28 cellular contexts compared by ENCODE assay signal in the genomic region with DNA sequence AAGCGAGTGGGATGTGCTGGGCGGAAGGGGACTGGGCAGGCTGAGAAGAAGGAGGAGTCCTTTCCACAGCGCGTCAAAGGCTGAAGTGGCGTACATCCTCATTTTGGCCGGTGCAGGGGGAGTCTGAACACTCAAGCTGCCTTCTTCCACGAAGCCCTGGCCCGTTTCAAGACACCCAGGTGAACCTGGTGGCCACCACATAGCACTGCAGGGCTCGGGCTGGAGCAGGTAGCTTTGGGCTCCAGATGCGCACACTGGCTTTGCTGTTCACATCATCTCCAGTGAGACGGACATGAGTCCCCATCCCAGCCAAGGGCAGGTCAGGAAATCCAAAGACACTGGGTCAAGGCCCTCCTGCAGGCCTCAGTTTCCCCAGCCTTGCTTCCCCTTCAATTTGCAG. TPM values are rescaled to one million over a fixed set of nuclear protein-coding genes. Genes with fewer than 3 reads are reported as not detected.
DNase-seq lines count a peak whose midpoint lies in the region; ATAC-seq and TF ChIP-seq lines count a peak whose summit lies in the region.
"Had no signal": no experiment of that assay in that cellular context is flagged by ENCODE, and none has a peak within 500 bp of the region (broad histone marks: within the 10 kb centered on the region; RNA-seq: fewer than 3 reads in every experiment).

No MANE protein-coding gene starts in this region.

- H3K36me3 ChIP-seq in BLaER1 treated with 17β-estradiol and CSF1 and Interleukin-3, amounts not matched to agents 10 nM and 100 nM: no peaks in the 10 kb centered on the region
- H3K36me3 ChIP-seq: ascending aorta, gastroesophageal sphincter, lower lobe of right lung, MG63, SJCRH30, thoracic aorta had no signal

- no peak overlapping the region for H3K9ac ChIP-seq in BLaER1 treated with 17β-estradiol and CSF1 and Interleukin-3, amounts not matched to agents 10 nM and 100 nM

- H3K36me3 Mint-ChIP-seq in memory B cell: no peaks in the 10 kb centered on the region
- no peaks in the 10 kb centered on the region for H3K36me3 Mint-ChIP-seq in activated T-cell treated with anti-CD3 and anti-CD28 coated beads, Interleukin-2, amount 50 U/mL, for 24 hours (ENCODE audit: low read depth)
- no peaks in the 10 kb centered on the region for H3K36me3 Mint-ChIP-seq in activated CD8-positive, alpha-beta memory T cell treated with anti-CD3 and anti-CD28 coated beads, Interleukin-2, amount 10 ng/mL, durations not matched to agents 7 days and 5 days
- H3K36me3 Mint-ChIP-seq: activated naive CD8-positive, alpha-beta T cell; CD8-positive, alpha-beta T cell had no signal

- peak; percentile 39; the same call in 1 of the 2 replicates for TF ChIP-seq CTCF in GM12875 (IDR thresholded peaks at IDR 0.05; ENCODE audit: borderline replicate concordance, insufficient read depth, low read depth, low read length)

- POLR2A ChIA-PET in HEK293T (lab: Yijun Ruan, JAX): no interaction called here

- peak; percentile 37 for DNase-seq in RPMI8226
- DNase-seq in memory B cell (ENCODE audit: low spot score in 2 of 2): no peak
- DNase-seq in HEK293T (ENCODE audit: extremely low spot score): no peak
- no peak for DNase-seq in activated T-cell treated with anti-CD3 and anti-CD28 coated beads, Interleukin-2, amount 50 U/mL, for 24 hours
- DNase-seq in activated CD8-positive, alpha-beta memory T cell treated with anti-CD3 and anti-CD28 coated beads, Interleukin-2, amount 10 ng/mL, durations not matched to agents 7 days and 5 days: no peak
- DNase-seq: activated CD4-positive, alpha-beta T cell treated with anti-CD3 and anti-CD28 coated beads for 4 hours; caudate nucleus; CD8-positive, alpha-beta T cell; hypothalamus; kidney; lower lobe of right lung; MG63; NCI-H1417; NCI-H2081 treated with DMSO at 0.1 percent for 48 hours; NCI-H446; SJCRH30; stimulated activated naive CD4-positive, alpha-beta T cell treated with Interleukin-2 at 50 U/mL for 16 hours had no signal

- CTCF ChIA-PET in HEK293T (lab: Yijun Ruan, JAX): interaction anchor here (1.0 to 1.3 kb wide), 4 partner anchors 8 to 99 kb away, joined by 3 to 5 read pairs (median 4); no protein-coding TSS in a partner anchor
- CTCF ChIA-PET in activated CD8-positive, alpha-beta memory T cell treated with anti-CD3 and anti-CD28 coated beads, Interleukin-2, amount 10 ng/mL, durations not matched to agents 7 days and 5 days (lab: Charles Lee): interaction anchor here (1.6 kb wide), 1 partner anchor 10 kb away, joined by 3 read pairs; no protein-coding TSS in a partner anchor

- peak overlapping the region in 9 of 11 experiments; percentile 2 to 89 (median 72); a peak in 14 of 22 replicates for H3K4me2 ChIP-seq in BLaER1 treated with 17β-estradiol and CSF1 and Interleukin-3, amounts not matched to agents 10 nM and 100 nM

- H3K4me3 ChIP-seq in BLaER1 treated with 17β-estradiol and CSF1 and Interleukin-3, amounts not matched to agents 10 nM and 100 nM: no peak overlapping the region
- no peak overlapping the region for H3K4me3 ChIP-seq in GM12875 (ENCODE audit: low read depth, low read length)
- H3K4me3 ChIP-seq: ascending aorta, gastroesophageal sphincter, lower lobe of right lung, MG63, SJCRH30, thoracic aorta had no signal

- peaks cover 30 to 100% (median 89%) of the 10 kb centered on the region in 11 experiments for H3K27me3 ChIP-seq in BLaER1 treated with 17β-estradiol and CSF1 and Interleukin-3, amounts not matched to agents 10 nM and 100 nM
- H3K27me3 ChIP-seq: ascending aorta, gastroesophageal sphincter, MG63, SJCRH30 had no signal

- peaks cover 64 to 100% (median 98%) of the 10 kb centered on the region in 10 experiments for H3K4me1 ChIP-seq in BLaER1 treated with 17β-estradiol and CSF1 and Interleukin-3, amounts not matched to agents 10 nM and 100 nM
- H3K4me1 ChIP-seq: ascending aorta, gastroesophageal sphincter, lower lobe of right lung, SJCRH30 had no signal

- peaks cover 8% of the 10 kb centered on the region for H3K4me1 Mint-ChIP-seq in memory B cell
- peaks cover 3% of the 10 kb centered on the region for H3K4me1 Mint-ChIP-seq in activated T-cell treated with anti-CD3 and anti-CD28 coated beads, Interleukin-2, amount 50 U/mL, for 24 hours (ENCODE audit: low read depth)
- no peaks in the 10 kb centered on the region for H3K4me1 Mint-ChIP-seq in activated CD8-positive, alpha-beta memory T cell treated with anti-CD3 and anti-CD28 coated beads, Interleukin-2, amount 10 ng/mL, durations not matched to agents 7 days and 5 days
- H3K4me1 Mint-ChIP-seq: activated T-helper 17 cell treated with anti-CD3 and anti-CD28 coated beads, Interleukin-2, amount 50 U/mL, for 72 hours had no signal

- H3K27ac Mint-ChIP-seq in memory B cell: no peak overlapping the region
- no peak overlapping the region for H3K27ac Mint-ChIP-seq in activated T-cell treated with anti-CD3 and anti-CD28 coated beads, Interleukin-2, amount 50 U/mL, for 24 hours
- no peak overlapping the region for H3K27ac Mint-ChIP-seq in activated CD8-positive, alpha-beta memory T cell treated with anti-CD3 and anti-CD28 coated beads, Interleukin-2, amount 10 ng/mL, durations not matched to agents 7 days and 5 days
- H3K27ac Mint-ChIP-seq: activated naive CD8-positive, alpha-beta T cell; activated T-helper 17 cell treated with anti-CD3 and anti-CD28 coated beads, Interleukin-2, amount 50 U/mL, for 72 hours; CD8-positive, alpha-beta T cell; dendritic cell treated with granulocyte-macrophage colony-stimulating factor and Interleukin-4, amounts not matched to agents 40 ng/mL and 50 ng/mL, for 4 days; T-helper 1 cell treated with Interleukin-12 subunit alpha and Interleukin-12 subunit beta and Interleukin-4 antibody, amounts not matched to agents 30 μg/mL and 1 μg/mL, for 36 hours had no signal

- ATAC-seq in memory B cell (ENCODE audit: low read depth): peak; percentile 70
- no peak for ATAC-seq in activated CD8-positive, alpha-beta memory T cell treated with anti-CD3 and anti-CD28 coated beads, Interleukin-2, amount 10 ng/mL, durations not matched to agents 7 days and 5 days
- ATAC-seq: activated T-helper 17 cell treated with anti-CD3 and anti-CD28 coated beads, Interleukin-2, amount 50 U/mL, for 72 hours; CD8-positive, alpha-beta T cell; gastroesophageal sphincter; lower lobe of right lung; sciatic nerve had no signal

- H3K9me3 Mint-ChIP-seq in memory B cell: no peaks in the 10 kb centered on the region
- no peaks in the 10 kb centered on the region for H3K9me3 Mint-ChIP-seq in activated T-cell treated with anti-CD3 and anti-CD28 coated beads, Interleukin-2, amount 50 U/mL, for 24 hours
- H3K9me3 Mint-ChIP-seq in activated CD8-positive, alpha-beta memory T cell treated with anti-CD3 and anti-CD28 coated beads, Interleukin-2, amount 10 ng/mL, durations not matched to agents 7 days and 5 days (ENCODE audit: low read depth): no peaks in the 10 kb centered on the region
- H3K9me3 Mint-ChIP-seq: activated T-helper 17 cell treated with anti-CD3 and anti-CD28 coated beads, Interleukin-2, amount 50 U/mL, for 72 hours; CD8-positive, alpha-beta T cell; dendritic cell treated with granulocyte-macrophage colony-stimulating factor and Interleukin-4, amounts not matched to agents 40 ng/mL and 50 ng/mL, for 4 days; T-helper 1 cell treated with Interleukin-12 subunit alpha and Interleukin-12 subunit beta and Interleukin-4 antibody, amounts not matched to agents 30 μg/mL and 1 μg/mL, for 36 hours had no signal

- H3K27me3 Mint-ChIP-seq in memory B cell: peaks cover 7% of the 10 kb centered on the region
- H3K27me3 Mint-ChIP-seq in activated T-cell treated with anti-CD3 and anti-CD28 coated beads, Interleukin-2, amount 50 U/mL, for 24 hours: peaks cover 19% of the 10 kb centered on the region
- H3K27me3 Mint-ChIP-seq in activated CD8-positive, alpha-beta memory T cell treated with anti-CD3 and anti-CD28 coated beads, Interleukin-2, amount 10 ng/mL, durations not matched to agents 7 days and 5 days: no peaks in the 10 kb centered on the region
- H3K27me3 Mint-ChIP-seq: activated naive CD8-positive, alpha-beta T cell; activated T-helper 17 cell treated with anti-CD3 and anti-CD28 coated beads, Interleukin-2, amount 50 U/mL, for 72 hours; dendritic cell treated with granulocyte-macrophage colony-stimulating factor and Interleukin-4, amounts not matched to agents 40 ng/mL and 50 ng/mL, for 4 days had no signal

- H3K4me3 Mint-ChIP-seq in memory B cell: no peak overlapping the region
- H3K4me3 Mint-ChIP-seq in activated T-cell treated with anti-CD3 and anti-CD28 coated beads, Interleukin-2, amount 50 U/mL, for 24 hours: no peak overlapping the region
- H3K4me3 Mint-ChIP-seq in activated CD8-positive, alpha-beta memory T cell treated with anti-CD3 and anti-CD28 coated beads, Interleukin-2, amount 10 ng/mL, durations not matched to agents 7 days and 5 days: no peak overlapping the region
- H3K4me3 Mint-ChIP-seq: activated naive CD8-positive, alpha-beta T cell; activated T-helper 17 cell treated with anti-CD3 and anti-CD28 coated beads, Interleukin-2, amount 50 U/mL, for 72 hours; CD8-positive, alpha-beta T cell; dendritic cell treated with granulocyte-macrophage colony-stimulating factor and Interleukin-4, amounts not matched to agents 40 ng/mL and 50 ng/mL, for 4 days; T-helper 1 cell treated with Interleukin-12 subunit alpha and Interleukin-12 subunit beta and Interleukin-4 antibody, amounts not matched to agents 30 μg/mL and 1 μg/mL, for 36 hours had no signal

- no peak overlapping the region for H3K27ac ChIP-seq in BLaER1 treated with 17β-estradiol and CSF1 and Interleukin-3, amounts not matched to agents 10 nM and 100 nM
- H3K27ac ChIP-seq: ascending aorta, gastroesophageal sphincter, lower lobe of right lung, SJCRH30, thoracic aorta had no signal

- H3K9me3 ChIP-seq in BLaER1 treated with 17β-estradiol and CSF1 and Interleukin-3, amounts not matched to agents 10 nM and 100 nM (replicated peaks in 1 of 11): peaks cover 0 to 6% (median 0%) of the 10 kb centered on the region in 11 experiments; a peak in 4 of 22 replicates
- H3K9me3 ChIP-seq: ascending aorta, gastroesophageal sphincter, lower lobe of right lung, MG63, SJCRH30, thoracic aorta had no signal

- H4K20me1 ChIP-seq in BLaER1 treated with 17β-estradiol and CSF1 and Interleukin-3, amounts not matched to agents 10 nM and 100 nM: peaks cover 0 to 32% (median 0%) of the 10 kb centered on the region in 11 experiments; a peak in 8 of 22 replicates

TF ChIP-seq in HEK293T, 16 proteins besides CTCF, POLR2A, EP300 and RAD21:
- no peak for TF ChIP-seq SUZ12 (IDR thresholded peaks at IDR 0.05)
- no peak for TF ChIP-seq CTBP1 (IDR thresholded peaks at IDR 0.05; ENCODE audit: borderline replicate concordance)
TF ChIP-seq in HEK293T: peak in this region for 0.

RNA-seq across cellular contexts. Expression of gene CCNQ, which starts 30.3 kb away (rescaled TPM):
- total RNA-seq in activated CD8-positive, alpha-beta memory T cell treated with anti-CD3 and anti-CD28 coated beads, Interleukin-2, amount 10 ng/mL, durations not matched to agents 7 days and 5 days: 10 to 100 TPM; 17.5 to 24.7 TPM

RNA-seq across cellular contexts. Expression of gene ATP2B3, which starts 51.2 kb away (rescaled TPM):
- not detected for total RNA-seq in activated CD8-positive, alpha-beta memory T cell treated with anti-CD3 and anti-CD28 coated beads, Interleukin-2, amount 10 ng/mL, durations not matched to agents 7 days and 5 days
- total RNA-seq: activated T-helper 17 cell treated with anti-CD3 and anti-CD28 coated beads, Interleukin-2, amount 50 U/mL, for 72 hours; CD8-positive, alpha-beta T cell; G401; kidney; lower lobe of right lung had no signal
